ENCODE assay signal across 26 cellular contexts in genomic region chr9:127029548-127029947, GRCh38.
"Had no signal": no experiment of that assay in that cellular context is flagged by ENCODE, and none has a peak within 500 bp of the region (broad histone marks: within the 10 kb centered on the region; RNA-seq: fewer than 3 reads in every experiment).

No MANE protein-coding gene starts in this region.

- H3K4me3 ChIP-seq: left ventricle myocardium inferior, neural progenitor cell, ovary, right atrium auricular region, right lobe of liver, smooth muscle cell, stomach, testis, thyroid gland, transverse colon, upper lobe of right lung had no signal

- H3K27ac ChIP-seq: left ventricle myocardium inferior, neural progenitor cell, ovary, right atrium auricular region, right lobe of liver, stomach, testis, thyroid gland, upper lobe of right lung had no signal

- H3K36me3 ChIP-seq: left ventricle myocardium inferior, neural progenitor cell, ovary, right atrium auricular region, right lobe of liver, stomach, thyroid gland, transverse colon, upper lobe of right lung had no signal

- H2AFZ ChIP-seq: neural progenitor cell had no signal

- H3K27me3 Mint-ChIP-seq: memory B cell; naive B cell; progenitor cell of endocrine pancreas; stimulated activated naive B cell treated with anti-CD40 and anti-IgM and Interleukin-4, amounts not matched to agents 10 μg/mL and 1 μg/mL and 100 μg/mL, for 72 hours had no signal

- ATAC-seq: left colon; natural killer cell; right lobe of liver; stimulated activated naive B cell treated with anti-CD40 and anti-IgM and Interleukin-4, amounts not matched to agents 10 μg/mL and 1 μg/mL and 100 μg/mL, for 72 hours; stimulated activated naive CD8-positive, alpha-beta T cell treated with anti-CD3 and anti-CD28 coated beads, Interleukin-15, Interleukin-2, amounts not matched to agents 100 U/mL and 50 U/mL, for 24 hours; upper lobe of right lung had no signal

- H3K27me3 ChIP-seq: neural progenitor cell, ovary, right atrium auricular region, right lobe of liver, stomach, testis, thyroid gland, transverse colon, upper lobe of right lung had no signal

- H3K4me1 Mint-ChIP-seq: memory B cell; naive B cell; stimulated activated naive B cell treated with anti-CD40 and anti-IgM and Interleukin-4, amounts not matched to agents 10 μg/mL and 1 μg/mL and 100 μg/mL, for 72 hours had no signal

- H3K36me3 Mint-ChIP-seq: mesothelial cell of epicardium, natural killer cell, neural progenitor cell had no signal

- DNase-seq: hippocampal formation; kidney; left colon; left ventricle myocardium inferior; naive B cell; natural killer cell; nephron progenitor cell; ovary; right lobe of liver; stimulated activated CD4-positive, alpha-beta T cell treated with anti-CD3 and anti-CD28 coated beads, Interleukin-1b, Interleukin-23, amount 100 ng/mL, for 48 hours; stimulated activated CD4-positive, alpha-beta T cell treated with anti-CD3 and anti-CD28 coated beads, Interleukin-2, amount 100 ng/mL, for 48 hours; stimulated activated CD4-positive, alpha-beta T cell treated with anti-CD3 and anti-CD28 coated beads, Interleukin-4, amount 100 ng/mL, for 4 hours; stimulated activated CD8-positive, alpha-beta memory T cell treated with anti-CD3 and anti-CD28 coated beads, Interleukin-4, amount 100 ng/mL, for 48 hours; stimulated activated naive B cell treated with anti-CD40 and anti-IgM and Interleukin-4, amounts not matched to agents 10 μg/mL and 1 μg/mL and 100 μg/mL, for 72 hours; stimulated activated naive CD8-positive, alpha-beta T cell treated with anti-CD3 and anti-CD28 coated beads, Interleukin-15, Interleukin-2, amounts not matched to agents 100 U/mL and 50 U/mL, for 24 hours; stomach; testis; thyroid gland; transverse colon; upper lobe of right lung had no signal

- H3K9me3 Mint-ChIP-seq: memory B cell; mesothelial cell of epicardium; naive B cell; natural killer cell; nephron progenitor cell; neural progenitor cell; stimulated activated naive B cell treated with anti-CD40 and anti-IgM and Interleukin-4, amounts not matched to agents 10 μg/mL and 1 μg/mL and 100 μg/mL, for 72 hours had no signal

- H3K4me2 ChIP-seq: neural progenitor cell, smooth muscle cell had no signal

- H3K9me3 ChIP-seq: left ventricle myocardium inferior, ovary, right atrium auricular region, right lobe of liver, stomach, testis, thyroid gland, transverse colon, upper lobe of right lung had no signal

- H3K4me3 Mint-ChIP-seq: memory B cell; mesothelial cell of epicardium; natural killer cell; nephron progenitor cell; neural progenitor cell; stimulated activated naive B cell treated with anti-CD40 and anti-IgM and Interleukin-4, amounts not matched to agents 10 μg/mL and 1 μg/mL and 100 μg/mL, for 72 hours had no signal

- H3K27ac Mint-ChIP-seq: memory B cell; mesothelial cell of epicardium; naive B cell; natural killer cell; neural progenitor cell; progenitor cell of endocrine pancreas; stimulated activated naive B cell treated with anti-CD40 and anti-IgM and Interleukin-4, amounts not matched to agents 10 μg/mL and 1 μg/mL and 100 μg/mL, for 72 hours had no signal

- H3K9ac ChIP-seq: neural progenitor cell had no signal

- H3K4me1 ChIP-seq: right lobe of liver, testis, transverse colon, upper lobe of right lung had no signal
